ENCODE assay signal across 1 cellular context in the genomic region with DNA sequence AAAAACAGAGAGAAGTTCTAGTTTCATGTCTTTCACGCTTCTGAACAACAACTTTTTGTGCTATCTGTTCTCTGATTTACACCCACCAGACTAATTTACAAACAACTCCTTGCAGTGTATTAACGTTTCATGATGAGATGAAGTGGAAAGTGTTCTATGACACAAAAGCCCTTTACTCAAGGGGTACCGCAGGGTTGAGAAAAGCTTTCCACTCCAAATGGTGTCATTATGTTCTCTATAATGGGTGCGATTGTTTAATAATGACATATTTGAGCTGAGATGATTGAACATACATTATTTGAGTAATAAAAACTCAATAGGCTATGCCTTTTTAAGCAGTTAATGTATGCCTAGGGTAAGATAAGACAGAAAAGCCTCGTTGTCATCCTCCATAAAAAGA.
TF ChIP-seq lines count a peak whose summit lies in the region.

No MANE protein-coding gene starts in this region.

TF ChIP-seq in HepG2, 621 proteins besides CTCF, POLR2A, EP300 and RAD21 (continued from another document):
- no peak for TF ChIP-seq ZXDC (CRISPR knock-in tag; IDR thresholded peaks at IDR 0.05)
- TF ChIP-seq ZNF598 (CRISPR knock-in tag; IDR thresholded peaks at IDR 0.05; ENCODE audit: borderline replicate concordance), result no peak
- 0 out of 2 replicates have a peak, but pooled peaks have one; percentile 16 for TF ChIP-seq GMEB1 (CRISPR knock-in tag; IDR thresholded peaks at IDR 0.05; ENCODE audit: borderline replicate concordance)
- TF ChIP-seq BRF2 (CRISPR knock-in tag; IDR thresholded peaks at IDR 0.05), result no peak
- no peak for TF ChIP-seq ZNF234 (CRISPR knock-in tag; conservative IDR thresholded peaks at IDR 0.05)
- no peak for TF ChIP-seq ZNF430 (CRISPR knock-in tag; IDR thresholded peaks at IDR 0.05)
- no peak for TF ChIP-seq NFKB2 (CRISPR knock-in tag; IDR thresholded peaks at IDR 0.05; ENCODE audit: borderline replicate concordance)
- no peak for TF ChIP-seq FOXM1 (CRISPR knock-in tag; IDR thresholded peaks at IDR 0.05)
- TF ChIP-seq ATF6 (CRISPR knock-in tag; conservative IDR thresholded peaks at IDR 0.05), result no peak
- no peak for TF ChIP-seq ZNF572 (CRISPR knock-in tag; IDR thresholded peaks at IDR 0.05)
- 0 out of 2 replicates have a peak, but pooled peaks have one; percentile 37 for TF ChIP-seq HOXA5 (CRISPR knock-in tag; IDR thresholded peaks at IDR 0.05)
- TF ChIP-seq ZNF816 (CRISPR knock-in tag; IDR thresholded peaks at IDR 0.05; ENCODE audit: borderline replicate concordance), result no peak
- no peak for TF ChIP-seq MYNN (CRISPR knock-in tag; IDR thresholded peaks at IDR 0.05; ENCODE audit: low read depth)
- TF ChIP-seq, protein P1, sequence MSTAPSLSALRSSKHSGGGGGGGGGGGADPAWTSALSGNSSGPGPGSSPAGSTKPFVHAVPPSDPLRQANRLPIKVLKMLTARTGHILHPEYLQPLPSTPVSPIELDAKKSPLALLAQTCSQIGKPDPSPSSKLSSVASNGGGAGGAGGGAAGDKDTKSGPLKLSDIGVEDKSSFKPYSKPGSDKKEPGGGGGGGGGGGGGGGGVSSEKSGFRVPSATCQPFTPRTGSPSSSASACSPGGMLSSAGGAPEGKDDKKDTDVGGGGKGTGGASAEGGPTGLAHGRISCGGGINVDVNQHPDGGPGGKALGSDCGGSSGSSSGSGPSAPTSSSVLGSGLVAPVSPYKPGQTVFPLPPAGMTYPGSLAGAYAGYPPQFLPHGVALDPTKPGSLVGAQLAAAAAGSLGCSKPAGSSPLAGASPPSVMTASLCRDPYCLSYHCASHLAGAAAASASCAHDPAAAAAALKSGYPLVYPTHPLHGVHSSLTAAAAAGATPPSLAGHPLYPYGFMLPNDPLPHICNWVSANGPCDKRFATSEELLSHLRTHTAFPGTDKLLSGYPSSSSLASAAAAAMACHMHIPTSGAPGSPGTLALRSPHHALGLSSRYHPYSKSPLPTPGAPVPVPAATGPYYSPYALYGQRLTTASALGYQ (CRISPR knock-in tag; IDR thresholded peaks at IDR 0.05), result no peak
- no peak for TF ChIP-seq ZNF329 (CRISPR knock-in tag; IDR thresholded peaks at IDR 0.05; ENCODE audit: low read depth)
- no peak for TF ChIP-seq ETV5 (CRISPR knock-in tag; IDR thresholded peaks at IDR 0.05; ENCODE audit: borderline replicate concordance)
- TF ChIP-seq HMGXB4 (CRISPR knock-in tag; IDR thresholded peaks at IDR 0.05; ENCODE audit: borderline replicate concordance in 1 of 2, low read depth in 1 of 2), result peak in 1 of 2 experiments; percentile 30; a peak in 1 of 4 replicates
- no peak for TF ChIP-seq PHF8 (CRISPR knock-in tag; IDR thresholded peaks at IDR 0.05)
- no peak for TF ChIP-seq ZBTB7B (CRISPR knock-in tag; IDR thresholded peaks at IDR 0.05)
- TF ChIP-seq ZSCAN20 (CRISPR knock-in tag; IDR thresholded peaks at IDR 0.05; ENCODE audit: borderline replicate concordance), result no peak
- TF ChIP-seq ZNF629 (CRISPR knock-in tag; conservative IDR thresholded peaks at IDR 0.05), result 0 out of 2 replicates have a peak, but pooled peaks have one; percentile 20
- no peak for TF ChIP-seq ZBTB42 (CRISPR knock-in tag; IDR thresholded peaks at IDR 0.05)
- TF ChIP-seq ZNF124 (CRISPR knock-in tag; IDR thresholded peaks at IDR 0.05), result no peak
- no peak for TF ChIP-seq NR2F1 (CRISPR knock-in tag; IDR thresholded peaks at IDR 0.05)
- TF ChIP-seq HNRNPL (IDR thresholded peaks at IDR 0.05; ENCODE audit: low read depth, low read length), result no peak
- no peak for TF ChIP-seq TIGD3 (CRISPR knock-in tag; IDR thresholded peaks at IDR 0.05; ENCODE audit: borderline replicate concordance)
- TF ChIP-seq KLF6 (CRISPR knock-in tag; IDR thresholded peaks at IDR 0.05), result no peak
- TF ChIP-seq E2F1 (CRISPR knock-in tag; IDR thresholded peaks at IDR 0.05), result 0 out of 2 replicates have a peak, but pooled peaks have one; percentile 7
- no peak for TF ChIP-seq ZNF205 (CRISPR knock-in tag; IDR thresholded peaks at IDR 0.05)
- no peak for TF ChIP-seq NKX3-1 (CRISPR knock-in tag; IDR thresholded peaks at IDR 0.05)
- TF ChIP-seq, protein P2, sequence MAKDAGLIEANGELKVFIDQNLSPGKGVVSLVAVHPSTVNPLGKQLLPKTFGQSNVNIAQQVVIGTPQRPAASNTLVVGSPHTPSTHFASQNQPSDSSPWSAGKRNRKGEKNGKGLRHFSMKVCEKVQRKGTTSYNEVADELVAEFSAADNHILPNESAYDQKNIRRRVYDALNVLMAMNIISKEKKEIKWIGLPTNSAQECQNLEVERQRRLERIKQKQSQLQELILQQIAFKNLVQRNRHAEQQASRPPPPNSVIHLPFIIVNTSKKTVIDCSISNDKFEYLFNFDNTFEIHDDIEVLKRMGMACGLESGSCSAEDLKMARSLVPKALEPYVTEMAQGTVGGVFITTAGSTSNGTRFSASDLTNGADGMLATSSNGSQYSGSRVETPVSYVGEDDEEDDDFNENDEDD (CRISPR knock-in tag; IDR thresholded peaks at IDR 0.05; ENCODE audit: borderline replicate concordance), result no peak
- TF ChIP-seq HES4 (CRISPR knock-in tag; IDR thresholded peaks at IDR 0.05; ENCODE audit: borderline replicate concordance), result no peak
- TF ChIP-seq KLF12 (CRISPR knock-in tag; IDR thresholded peaks at IDR 0.05; ENCODE audit: borderline replicate concordance), result no peak
- TF ChIP-seq SRY (CRISPR knock-in tag; IDR thresholded peaks at IDR 0.05), result no peak
- no peak for TF ChIP-seq CAMTA2 (CRISPR knock-in tag; IDR thresholded peaks at IDR 0.05; ENCODE audit: borderline replicate concordance)
- TF ChIP-seq TEAD3 (CRISPR knock-in tag; optimal IDR thresholded peaks at IDR 0.05; ENCODE audit: borderline replicate concordance), result no peak
- no peak for TF ChIP-seq ZKSCAN1 (IDR thresholded peaks at IDR 0.05; ENCODE audit: low read length)
